ENCODE assay signal across 10 cellular contexts in the genomic region with DNA sequence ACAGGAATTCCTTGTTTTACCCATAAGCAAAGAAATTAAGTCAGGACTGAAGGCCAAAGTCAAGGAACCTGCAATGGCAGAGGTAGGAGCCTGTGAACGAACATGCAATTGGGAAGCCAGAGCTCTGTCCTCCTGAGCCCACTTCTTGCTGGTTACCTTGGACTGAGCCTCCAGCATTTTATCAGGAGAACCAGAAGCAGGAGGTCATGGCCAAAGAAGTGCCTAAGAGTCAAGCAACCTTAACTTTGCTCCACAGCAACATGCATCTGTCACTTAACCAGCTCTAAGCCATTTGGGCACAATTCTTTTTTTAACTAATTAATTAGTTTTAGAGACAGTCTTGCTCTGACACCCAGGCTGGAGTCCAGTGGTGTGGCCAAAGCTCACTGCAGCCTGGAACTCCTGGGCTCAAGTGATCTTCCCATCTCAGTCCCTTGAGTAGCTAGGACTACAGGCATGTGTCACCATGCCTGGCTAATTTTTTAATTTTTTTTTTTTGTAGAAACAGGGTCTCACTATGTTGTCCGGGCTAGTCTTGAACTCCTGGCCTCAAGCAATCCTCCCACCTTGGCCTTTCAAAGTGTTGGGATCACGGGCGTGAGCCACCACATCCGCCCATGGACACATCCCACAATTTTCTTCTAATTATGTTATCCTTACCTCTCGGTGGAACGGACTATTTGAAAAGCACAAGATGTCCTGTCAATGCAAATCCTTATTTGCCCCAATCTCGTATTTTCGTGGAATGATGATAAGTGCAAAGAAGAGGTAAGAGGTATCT.
"Had no signal": no experiment of that assay in that cellular context is flagged by ENCODE, and none has a peak within 500 bp of the region (broad histone marks: within the 10 kb centered on the region; RNA-seq: fewer than 3 reads in every experiment).

No MANE protein-coding gene starts in this region.

- ATAC-seq: left lobe of liver, pancreas had no signal

- H3K9me3 ChIP-seq: esophagus muscularis mucosa, pancreas, sigmoid colon, thyroid gland had no signal

- H3K4me1 ChIP-seq: pancreas, thyroid gland had no signal

- H3K4me3 Mint-ChIP-seq: activated CD8-positive, alpha-beta T cell treated with anti-CD3 and anti-CD28 coated beads for 36 hours had no signal

- H3K27me3 ChIP-seq: esophagus muscularis mucosa, hepatocyte, pancreas, sigmoid colon, spleen, thyroid gland had no signal

- DNase-seq: activated CD4-positive, CD25-positive, alpha-beta regulatory T cell; midbrain; pancreas; sigmoid colon; spleen; thyroid gland had no signal

- H3K36me3 ChIP-seq: esophagus muscularis mucosa, pancreas, sigmoid colon, spleen, thyroid gland had no signal

- H3K27ac ChIP-seq: esophagus muscularis mucosa, hepatocyte, pancreas, sigmoid colon, spleen, thyroid gland had no signal

- H3K27me3 Mint-ChIP-seq: activated CD8-positive, alpha-beta T cell treated with anti-CD3 and anti-CD28 coated beads for 36 hours had no signal

- H3K4me3 ChIP-seq: esophagus muscularis mucosa, hepatocyte, pancreas, sigmoid colon, spleen, thyroid gland had no signal
